In genomic region chr17:74282587-74283370, GRCh38 we compare ENCODE assay signal across 10 cellular contexts. TPM values are rescaled to one million over a fixed set of nuclear protein-coding genes. Genes with fewer than 3 reads are reported as not detected.
DNase-seq lines count a peak whose midpoint lies in the region; ATAC-seq and TF ChIP-seq lines count a peak whose summit lies in the region.
"Had no signal": no experiment of that assay in that cellular context is flagged by ENCODE, and none has a peak within 500 bp of the region (broad histone marks: within the 10 kb centered on the region; RNA-seq: fewer than 3 reads in every experiment).

No MANE protein-coding gene starts in this region.

- H3K36me3 ChIP-seq in HEK293 (ENCODE audit: control insufficient read depth in 2 of 2, insufficient read depth in 1 of 2, low read length in 2 of 2) (no peaks in the 10 kb centered on the region), adrenal gland (replicated peaks in 1 of 2) (no peaks in the 10 kb centered on the region)

- no peaks in the 10 kb centered on the region for H3K9me3 ChIP-seq in HEK293 (ENCODE audit: control insufficient read depth, insufficient read depth, low read depth, low read length)
- H3K9me3 ChIP-seq in adrenal gland (replicated peaks in 1 of 3) = no peaks in the 10 kb centered on the region

- no peaks in the 10 kb centered on the region for H3K27me3 Mint-ChIP-seq in T-helper 2 cell treated with Interferon-gamma antibody and Interleukin-4, amounts not matched to agents 5 μg/mL and 100 μg/mL, for 36 hours (ENCODE audit: low read depth)
- H3K27me3 Mint-ChIP-seq in progenitor cell of endocrine pancreas = peaks cover 7% of the 10 kb centered on the region

- 45 to 58% (median 50%) methylated on average over 9 of the region's 9 CpGs for WGBS in adrenal gland, 4 donors

- peak in 1 of 2 donors; percentile 14 for TF ChIP-seq POLR2A in adrenal gland (IDR thresholded peaks at IDR 0.05)

- POLR2A ChIA-PET in HEK293 (lab: Yijun Ruan, JAX) = interaction anchor here (0.7 kb wide), 1 partner anchor 42 kb away, joined by 3 read pairs; no protein-coding TSS in a partner anchor

- H3K4me3 ChIP-seq in HEK293 (ENCODE audit: low read depth, low read length) (no peak overlapping the region), adrenal gland (no peak overlapping the region)

- no peaks in the 10 kb centered on the region for H3K9me3 Mint-ChIP-seq in T-helper 2 cell treated with Interferon-gamma antibody and Interleukin-4, amounts not matched to agents 5 μg/mL and 100 μg/mL, for 36 hours
- H3K9me3 Mint-ChIP-seq in progenitor cell of endocrine pancreas (ENCODE audit: low read depth) = no peaks in the 10 kb centered on the region

- H3K27ac ChIP-seq in HEK293 (ENCODE audit: extremely low read depth, low read depth, low read length) (no peak overlapping the region), adrenal gland (peak overlapping the region in 2 of 5 donors; percentile 35 to 71)

- ATAC-seq in HG03469 (IDR thresholded peaks at IDR 0.05; ENCODE audit: unreplicated experiment) = no peak
- ATAC-seq in GM19023 (IDR thresholded peaks at IDR 0.05; ENCODE audit: unreplicated experiment) = no peak

- peak overlapping the region; percentile 100 for H3K27ac Mint-ChIP-seq in T-helper 2 cell treated with Interferon-gamma antibody and Interleukin-4, amounts not matched to agents 5 μg/mL and 100 μg/mL, for 36 hours
- no peak overlapping the region for H3K27ac Mint-ChIP-seq in progenitor cell of endocrine pancreas

- TF ChIP-seq CTCF in HEK293 (tag by site-specific recombination; IDR thresholded peaks at IDR 0.05) (no peak), adrenal gland (IDR thresholded peaks at IDR 0.05) (no peak), progenitor cell of endocrine pancreas (IDR thresholded peaks at IDR 0.05; ENCODE audit: unreplicated experiment) (no peak)

- H3K4me3 Mint-ChIP-seq in T-helper 2 cell treated with Interferon-gamma antibody and Interleukin-4, amounts not matched to agents 5 μg/mL and 100 μg/mL, for 36 hours = peak overlapping the region; percentile 79
- H3K4me3 Mint-ChIP-seq in progenitor cell of endocrine pancreas (ENCODE audit: low read depth) = no peak overlapping the region

- CTCF ChIA-PET in HEK293 (lab: Yijun Ruan, JAX) = interaction anchor here (0.6 to 8.8 kb wide), 12 partner anchors 7 to 565 kb away, joined by 3 to 108 read pairs (median 4); partner anchors contain the start of genes DNAI2 and TTYH2

- peak; percentile 86 for DNase-seq in T-helper 2 cell treated with Interferon-gamma antibody and Interleukin-4, amounts not matched to agents 5 μg/mL and 100 μg/mL, for 36 hours (ENCODE audit: low spot score)
- DNase-seq in adrenal gland (peak in 4 of 7 donors; percentile 71 to 84 (median 76)), GM19240 (ENCODE audit: insufficient read length, low spot score) (no peak), progenitor cell of endocrine pancreas (ENCODE audit: low spot score, unreplicated experiment) (no peak)
- peak; percentile 32 for DNase-seq in stimulated activated CD8-positive, alpha-beta memory T cell treated with anti-CD3 and anti-CD28 coated beads, Interleukin-12 subunit alpha, Interleukin-12 subunit beta, amount 100 ng/mL, for 24 hours (ENCODE audit: extremely low read depth)
- DNase-seq: NCI-H510A treated with DMSO at 0.1 percent for 48 hours had no signal

- intact Hi-C loops in adrenal gland (cut with DNase I) = no loop called here

- H3K4me1 Mint-ChIP-seq in T-helper 2 cell treated with Interferon-gamma antibody and Interleukin-4, amounts not matched to agents 5 μg/mL and 100 μg/mL, for 36 hours (ENCODE audit: low read depth) = peaks cover 52% of the 10 kb centered on the region
- H3K4me1 Mint-ChIP-seq in progenitor cell of endocrine pancreas (ENCODE audit: low read depth) = peaks cover 2% of the 10 kb centered on the region

- H3K4me1 ChIP-seq in HEK293 (ENCODE audit: control insufficient read depth, insufficient read depth, low read length) (0 out of 2 replicates have a peak, but pooled peaks cover 2% of the 10 kb centered on the region), adrenal gland (replicated peaks in 1 of 2) (peaks cover 0 to 5% of the 10 kb centered on the region in 2 donors)

- H3K27me3 ChIP-seq in adrenal gland = no peaks in the 10 kb centered on the region

- H3K36me3 Mint-ChIP-seq in T-helper 2 cell treated with Interferon-gamma antibody and Interleukin-4, amounts not matched to agents 5 μg/mL and 100 μg/mL, for 36 hours (ENCODE audit: low read depth) = peaks cover 6% of the 10 kb centered on the region
- H3K36me3 Mint-ChIP-seq in progenitor cell of endocrine pancreas (ENCODE audit: insufficient read depth) = no peaks in the 10 kb centered on the region

TF ChIP-seq in HEK293, 187 proteins besides CTCF, POLR2A, EP300 and RAD21 (continues in another document):
- TF ChIP-seq ZNF133 (tag by site-specific recombination; IDR thresholded peaks at IDR 0.05) = no peak
- TF ChIP-seq ZFP3 (tag by site-specific recombination; IDR thresholded peaks at IDR 0.05; ENCODE audit: low read depth) = no peak
- 0 out of 2 replicates have a peak, but pooled peaks have one; percentile 15 for TF ChIP-seq ZIC2 (tag by site-specific recombination; IDR thresholded peaks at IDR 0.05)
- TF ChIP-seq ZNF626 (tag by site-specific recombination; IDR thresholded peaks at IDR 0.05) = no peak
- no peak for TF ChIP-seq ZNF398 (tag by site-specific recombination; IDR thresholded peaks at IDR 0.05)
- TF ChIP-seq KLF8 (tag by site-specific recombination; IDR thresholded peaks at IDR 0.05) = no peak
- TF ChIP-seq, protein P1, sequence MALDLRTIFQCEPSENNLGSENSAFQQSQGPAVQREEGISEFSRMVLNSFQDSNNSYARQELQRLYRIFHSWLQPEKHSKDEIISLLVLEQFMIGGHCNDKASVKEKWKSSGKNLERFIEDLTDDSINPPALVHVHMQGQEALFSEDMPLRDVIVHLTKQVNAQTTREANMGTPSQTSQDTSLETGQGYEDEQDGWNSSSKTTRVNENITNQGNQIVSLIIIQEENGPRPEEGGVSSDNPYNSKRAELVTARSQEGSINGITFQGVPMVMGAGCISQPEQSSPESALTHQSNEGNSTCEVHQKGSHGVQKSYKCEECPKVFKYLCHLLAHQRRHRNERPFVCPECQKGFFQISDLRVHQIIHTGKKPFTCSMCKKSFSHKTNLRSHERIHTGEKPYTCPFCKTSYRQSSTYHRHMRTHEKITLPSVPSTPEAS (tag by site-specific recombination; IDR thresholded peaks at IDR 0.05) = no peak
- no peak for TF ChIP-seq ZBTB21 (tag by site-specific recombination; IDR thresholded peaks at IDR 0.05)
- TF ChIP-seq ZNF140 (tag by site-specific recombination; IDR thresholded peaks at IDR 0.05) = no peak
- TF ChIP-seq BCL11A (tag by site-specific recombination; IDR thresholded peaks at IDR 0.05; ENCODE audit: low read depth) = no peak
- peak; percentile 74 for TF ChIP-seq KLF1 (tag by site-specific recombination; IDR thresholded peaks at IDR 0.05)
- no peak for TF ChIP-seq TCF7L2 (IDR thresholded peaks at IDR 0.05; ENCODE audit: borderline replicate concordance, low read depth, low read length)
- TF ChIP-seq, protein P2, sequence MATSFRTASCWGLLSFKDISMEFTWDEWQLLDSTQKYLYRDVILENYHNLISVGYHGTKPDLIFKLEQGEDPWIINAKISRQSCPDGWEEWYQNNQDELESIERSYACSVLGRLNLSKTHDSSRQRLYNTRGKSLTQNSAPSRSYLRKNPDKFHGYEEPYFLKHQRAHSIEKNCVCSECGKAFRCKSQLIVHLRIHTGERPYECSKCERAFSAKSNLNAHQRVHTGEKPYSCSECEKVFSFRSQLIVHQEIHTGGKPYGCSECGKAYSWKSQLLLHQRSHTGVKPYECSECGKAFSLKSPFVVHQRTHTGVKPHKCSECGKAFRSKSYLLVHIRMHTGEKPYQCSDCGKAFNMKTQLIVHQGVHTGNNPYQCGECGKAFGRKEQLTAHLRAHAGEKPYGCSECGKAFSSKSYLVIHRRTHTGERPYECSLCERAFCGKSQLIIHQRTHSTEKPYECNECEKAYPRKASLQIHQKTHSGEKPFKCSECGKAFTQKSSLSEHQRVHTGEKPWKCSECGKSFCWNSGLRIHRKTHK (tag by site-specific recombination; IDR thresholded peaks at IDR 0.05) = no peak
- no peak for TF ChIP-seq ZNF311 (tag by site-specific recombination; IDR thresholded peaks at IDR 0.05; ENCODE audit: borderline replicate concordance)

RNA-seq across cellular contexts. Expression of gene DNAI2, which starts 8.7 kb away (rescaled TPM):
- total RNA-seq in adrenal gland (under 1 TPM in 1 of 8 donors, not detected in 7; 0.14 TPM), progenitor cell of endocrine pancreas (not detected in 2 replicates)
- polyA plus RNA-seq in adrenal gland = under 1 TPM in 1 of 3 donors, not detected in 2; 0.26 TPM
- total RNA-seq: pulmonary artery endothelial cell had no signal

RNA-seq across cellular contexts. Expression of gene KIF19, which starts 43.2 kb away (rescaled TPM):
- total RNA-seq in adrenal gland (under 1 TPM in 7 of 8 donors, not detected in 1; 0.14 to 0.69 (median 0.29) TPM), progenitor cell of endocrine pancreas (1.7 and 2.2 TPM in 2 replicates)
- 1 to 10 TPM in 1 of 3 donors, under 1 TPM in 1, not detected in 1; 0.64 to 1.7 TPM for polyA plus RNA-seq in adrenal gland

Comparison
In these comparisons a context has a peak if more than half of its experiments do, and no peak if none do; other contexts are left out.
1. DNase-seq: peak in T-helper 2 cell treated with Interferon-gamma antibody and Interleukin-4, amounts not matched to agents 5 μg/mL and 100 μg/mL, for 36 hours (single experiment), adrenal gland (4 of 7) and stimulated activated CD8-positive, alpha-beta memory T cell treated with anti-CD3 and anti-CD28 coated beads, Interleukin-12 subunit alpha, Interleukin-12 subunit beta, amount 100 ng/mL, for 24 hours (single experiment); none in GM19240 (single experiment) and progenitor cell of endocrine pancreas (single experiment).